Comparison of ENCODE assay signal across 19 cellular contexts in genomic region chr20:62395311-62396242, GRCh38. TPM values are rescaled to one million over a fixed set of nuclear protein-coding genes. Genes with fewer than 3 reads are reported as not detected.
A peak's percentile ranks its signal among the peaks of the same experiment; 100 is the strongest.
DNase-seq lines count a peak whose midpoint lies in the region; ATAC-seq and TF ChIP-seq lines count a peak whose summit lies in the region.
"Had no signal": no experiment of that assay in that cellular context is flagged by ENCODE, and none has a peak within 500 bp of the region (broad histone marks: within the 10 kb centered on the region; RNA-seq: fewer than 3 reads in every experiment).

No MANE protein-coding gene starts in this region.

- no peak for DNase-seq in AG09309 (ENCODE audit: low read depth)
- DNase-seq in HT-29 (ENCODE audit: low spot score) = peak; percentile 80
- no peak for DNase-seq in brain microvascular endothelial cell
- no peak for DNase-seq in NCI-H1694 (lab: John Stamatoyannopoulos, UW)
- no peak for DNase-seq in SK-N-DZ (ENCODE audit: low spot score)
- DNase-seq: activated CD4-positive, alpha-beta T cell treated with anti-CD3 and anti-CD28 coated beads for 1 hour; activated CD8-positive, alpha-beta memory T cell treated with anti-CD3 and anti-CD28 coated beads, Interleukin-2, amount 50 U/mL, for 4 hours; activated naive CD4-positive, alpha-beta T cell treated with Interleukin-2 at 50 U/mL for 16 hours; dorsolateral prefrontal cortex; hippocampal formation; NCI-H1436; NCI-H446 treated with DMSO at 0.1 percent for 48 hours; trophoblast cell had no signal

- H3K4me3 ChIP-seq in AG09309 (ENCODE audit: control insufficient read depth, low read depth, low read length) = no peak overlapping the region
- no peak overlapping the region for H3K4me3 ChIP-seq in brain microvascular endothelial cell (ENCODE audit: low read depth, low read length)
- H3K4me3 ChIP-seq: dorsolateral prefrontal cortex had no signal

- no peak overlapping the region for H3K27ac ChIP-seq in brain microvascular endothelial cell

- TF ChIP-seq CTCF in AG09309 (IDR thresholded peaks at IDR 0.05; ENCODE audit: control insufficient read depth, insufficient read depth, low read depth, low read length, missing control alignments) = peak; percentile 22
- TF ChIP-seq CTCF in brain microvascular endothelial cell (IDR thresholded peaks at IDR 0.05; ENCODE audit: low read depth, low read length, missing control alignments) = peak; percentile 25

- no peaks in the 10 kb centered on the region for H3K27me3 ChIP-seq in brain microvascular endothelial cell (replicated peaks)
- H3K27me3 ChIP-seq: dorsolateral prefrontal cortex had no signal

- ATAC-seq in GM21526 (IDR thresholded peaks at IDR 0.05; ENCODE audit: low FRiP score, unreplicated experiment) = no peak
- ATAC-seq: stimulated activated effector memory CD8-positive, alpha-beta T cell treated with anti-CD3 and anti-CD28 coated beads, Interleukin-12 subunit alpha, Interleukin-12 subunit beta, amount 100 ng/mL, for 72 hours had no signal

- in situ Hi-C loops in brain microvascular endothelial cell (cut with HindIII; ENCODE audit: low pct_ligation_motif_present, low sequenced_read_pairs) = loop anchor here (25.0 kb wide), 1 partner anchor 108 kb away; no protein-coding TSS in a partner anchor

- H3K36me3 ChIP-seq in brain microvascular endothelial cell (replicated peaks) = peaks cover 2% of the 10 kb centered on the region

RNA-seq across cellular contexts. Expression of gene RPS21, which starts 8.7 kb away (rescaled TPM):
- 3,073 and 3,139 TPM in 2 replicates for total RNA-seq in HT-29 (2014; rRNA removed; shearing (Covaris generic))
- polyA plus RNA-seq in SK-N-DZ (2014; cell fraction: cytosol; rRNA removed) = 10,912 and 11,337 TPM in 2 replicates
- polyA plus RNA-seq in SK-N-DZ (2014; cell fraction: nucleus; rRNA removed) = 6,422 and 11,565 TPM in 2 replicates

RNA-seq across cellular contexts. Expression of gene CABLES2, which starts 11.5 kb away (rescaled TPM):
- total RNA-seq in HT-29 (2014; rRNA removed; shearing (Covaris generic)) = 9.5 and 9.8 TPM in 2 replicates
- 7.8 and 8.4 TPM in 2 replicates for polyA plus RNA-seq in SK-N-DZ (2014; cell fraction: cytosol; rRNA removed)
- polyA plus RNA-seq in SK-N-DZ (2014; cell fraction: nucleus; rRNA removed) = 4.6 and 8.4 TPM in 2 replicates

RNA-seq across cellular contexts. Expression of gene LAMA5, which starts 28.5 kb away (rescaled TPM):
- 286 and 336 TPM in 2 replicates for total RNA-seq in HT-29 (2014; rRNA removed; shearing (Covaris generic))
- polyA plus RNA-seq in SK-N-DZ (2014; cell fraction: cytosol; rRNA removed) = 32.9 and 33.6 TPM in 2 replicates
- polyA plus RNA-seq in SK-N-DZ (2014; cell fraction: nucleus; rRNA removed) = 352 and 482 TPM in 2 replicates

RNA-seq across cellular contexts. Expression of gene RBBP8NL, which starts 31.8 kb away (rescaled TPM):
- 24.4 and 26.7 TPM in 2 replicates for total RNA-seq in HT-29 (2014; rRNA removed; shearing (Covaris generic))
- not detected in 2 replicates for polyA plus RNA-seq in SK-N-DZ (2014; cell fraction: cytosol; rRNA removed)
- not detected in 2 replicates for polyA plus RNA-seq in SK-N-DZ (2014; cell fraction: nucleus; rRNA removed)
- total RNA-seq: LHCN-M2; osteocyte; skeletal muscle tissue; T-helper 1 cell treated with Interleukin-12 subunit alpha and Interleukin-12 subunit beta and Interleukin-4 antibody, amounts not matched to agents 30 ng/mL and 1 ng/mL, for 36 hours had no signal
